In genomic region chr6:81263531-81264168, GRCh38 we compare ENCODE assay signal across 19 cellular contexts.
"Had no signal": no experiment of that assay in that cellular context is flagged by ENCODE, and none has a peak within 500 bp of the region (broad histone marks: within the 10 kb centered on the region; RNA-seq: fewer than 3 reads in every experiment).

No MANE protein-coding gene starts in this region.

- H3K79me2 ChIP-seq: parathyroid adenoma had no signal

- DNase-seq: central memory CD4-positive, alpha-beta T cell; effector CD4-positive, alpha-beta T cell; endodermal cell; erythroblast; foreskin keratinocyte; hippocampal formation; kidney glomerular epithelial cell; left lung; mesendoderm; naive B cell; small intestine; stimulated activated CD4-positive, alpha-beta T cell treated with anti-CD3 and anti-CD28 coated beads, Interleukin-2, amount 100 ng/mL, for 48 hours had no signal

- H3K27ac ChIP-seq: coronary artery, foreskin keratinocyte, heart left ventricle, left lung, parathyroid adenoma, prostate gland, vagina had no signal

- H3K4me1 ChIP-seq: foreskin keratinocyte, heart left ventricle, left lung, parathyroid adenoma, prostate gland, vagina had no signal

- H3K9ac ChIP-seq: parathyroid adenoma had no signal

- H3K9me3 ChIP-seq: prostate gland, vagina had no signal

- H3K4me3 ChIP-seq: coronary artery, heart left ventricle, left lung, lung, prostate gland, vagina had no signal

- H3K36me3 ChIP-seq: heart left ventricle, left lung, prostate gland, vagina had no signal

- FAIRE-seq: endothelial cell of umbilical vein, small intestine had no signal

- H3K27me3 ChIP-seq: foreskin keratinocyte, heart left ventricle, left lung, vagina had no signal

- H2AFZ ChIP-seq: parathyroid adenoma had no signal

- ATAC-seq: foreskin keratinocyte, heart left ventricle, left lung had no signal
